In the genomic region with DNA sequence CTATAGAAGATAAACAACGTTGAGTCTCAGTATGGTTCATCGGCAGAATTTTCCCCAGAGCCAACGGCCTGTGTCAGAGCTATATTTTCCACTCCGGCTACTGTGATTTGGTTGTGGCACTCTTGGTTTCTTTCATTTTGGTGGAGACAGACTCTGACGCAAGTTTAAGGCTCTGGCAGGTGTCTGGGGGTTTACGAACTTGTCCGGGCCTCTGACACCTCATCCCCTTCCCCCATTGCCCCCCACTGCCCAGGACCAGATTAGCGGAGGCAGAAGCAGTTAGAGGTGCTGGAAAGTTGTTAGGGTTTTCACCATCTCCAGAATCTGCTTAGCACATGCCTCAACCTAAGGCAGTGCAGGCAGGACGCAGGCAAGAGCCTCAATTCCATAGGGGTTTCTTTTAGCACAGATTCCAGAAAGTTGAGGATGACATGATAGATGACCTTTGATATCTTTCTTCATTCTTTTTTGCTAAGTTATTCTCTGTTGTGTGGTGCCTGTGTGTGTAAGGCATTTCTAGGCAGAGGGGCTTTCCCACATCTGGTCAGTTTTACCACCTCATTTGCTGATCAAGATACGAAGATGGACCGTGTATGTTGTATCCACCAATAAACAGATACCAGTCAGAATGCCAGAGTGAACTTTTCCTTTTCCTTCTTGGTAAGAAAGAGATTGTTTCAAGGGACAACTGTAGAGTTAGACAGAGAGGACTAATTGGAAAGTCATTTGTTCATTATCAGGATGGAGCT, we compare ENCODE assay signal across 1 cellular context.
TF ChIP-seq lines count a peak whose summit lies in the region.

No MANE protein-coding gene starts in this region.

TF ChIP-seq in IMR-90, 13 proteins besides CTCF, POLR2A, EP300 and RAD21 (continued from another document):
- TF ChIP-seq, protein P1, sequence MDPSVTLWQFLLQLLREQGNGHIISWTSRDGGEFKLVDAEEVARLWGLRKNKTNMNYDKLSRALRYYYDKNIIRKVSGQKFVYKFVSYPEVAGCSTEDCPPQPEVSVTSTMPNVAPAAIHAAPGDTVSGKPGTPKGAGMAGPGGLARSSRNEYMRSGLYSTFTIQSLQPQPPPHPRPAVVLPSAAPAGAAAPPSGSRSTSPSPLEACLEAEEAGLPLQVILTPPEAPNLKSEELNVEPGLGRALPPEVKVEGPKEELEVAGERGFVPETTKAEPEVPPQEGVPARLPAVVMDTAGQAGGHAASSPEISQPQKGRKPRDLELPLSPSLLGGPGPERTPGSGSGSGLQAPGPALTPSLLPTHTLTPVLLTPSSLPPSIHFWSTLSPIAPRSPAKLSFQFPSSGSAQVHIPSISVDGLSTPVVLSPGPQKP (IDR thresholded peaks at IDR 0.05; ENCODE audit: borderline replicate concordance, low read depth, low read length) = no peak
- TF ChIP-seq FOS (IDR thresholded peaks at IDR 0.05; ENCODE audit: low read depth, low read length) (no peak), BHLHE40 (IDR thresholded peaks at IDR 0.05; ENCODE audit: low read depth, low read length) (no peak), MXI1 (IDR thresholded peaks at IDR 0.05; ENCODE audit: borderline replicate concordance, low read depth, low read length) (no peak), NFE2L2 (IDR thresholded peaks at IDR 0.05; ENCODE audit: low read depth, low read length) (no peak), SMC3 (IDR thresholded peaks at IDR 0.05; ENCODE audit: low read depth, low read length) (no peak), RCOR1 (IDR thresholded peaks at IDR 0.05; ENCODE audit: insufficient replicate concordance, low read length) (no peak)
- TF ChIP-seq, protein P2, sequence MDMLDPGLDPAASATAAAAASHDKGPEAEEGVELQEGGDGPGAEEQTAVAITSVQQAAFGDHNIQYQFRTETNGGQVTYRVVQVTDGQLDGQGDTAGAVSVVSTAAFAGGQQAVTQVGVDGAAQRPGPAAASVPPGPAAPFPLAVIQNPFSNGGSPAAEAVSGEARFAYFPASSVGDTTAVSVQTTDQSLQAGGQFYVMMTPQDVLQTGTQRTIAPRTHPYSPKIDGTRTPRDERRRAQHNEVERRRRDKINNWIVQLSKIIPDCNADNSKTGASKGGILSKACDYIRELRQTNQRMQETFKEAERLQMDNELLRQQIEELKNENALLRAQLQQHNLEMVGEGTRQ (IDR thresholded peaks at IDR 0.05; ENCODE audit: low read depth, low read length) = no peak
